1 cellular context compared by ENCODE assay signal in genomic region chr1:161153682-161154337, GRCh38.
TF ChIP-seq lines count a peak whose summit lies in the region.

TSS of gene UFC1 (plus strand) at chr1:161153978. CDS start at chr1:161153998, 20 bp downstream.

TF ChIP-seq in GM12878, 131 proteins besides CTCF, POLR2A, EP300 and RAD21 (continued from another document):
- TF ChIP-seq ZNF687 (IDR thresholded peaks at IDR 0.05): peak; percentile 43; the same call in 1 of the 2 replicates
